Comparison of ENCODE assay signal across 8 cellular contexts in the genomic region with DNA sequence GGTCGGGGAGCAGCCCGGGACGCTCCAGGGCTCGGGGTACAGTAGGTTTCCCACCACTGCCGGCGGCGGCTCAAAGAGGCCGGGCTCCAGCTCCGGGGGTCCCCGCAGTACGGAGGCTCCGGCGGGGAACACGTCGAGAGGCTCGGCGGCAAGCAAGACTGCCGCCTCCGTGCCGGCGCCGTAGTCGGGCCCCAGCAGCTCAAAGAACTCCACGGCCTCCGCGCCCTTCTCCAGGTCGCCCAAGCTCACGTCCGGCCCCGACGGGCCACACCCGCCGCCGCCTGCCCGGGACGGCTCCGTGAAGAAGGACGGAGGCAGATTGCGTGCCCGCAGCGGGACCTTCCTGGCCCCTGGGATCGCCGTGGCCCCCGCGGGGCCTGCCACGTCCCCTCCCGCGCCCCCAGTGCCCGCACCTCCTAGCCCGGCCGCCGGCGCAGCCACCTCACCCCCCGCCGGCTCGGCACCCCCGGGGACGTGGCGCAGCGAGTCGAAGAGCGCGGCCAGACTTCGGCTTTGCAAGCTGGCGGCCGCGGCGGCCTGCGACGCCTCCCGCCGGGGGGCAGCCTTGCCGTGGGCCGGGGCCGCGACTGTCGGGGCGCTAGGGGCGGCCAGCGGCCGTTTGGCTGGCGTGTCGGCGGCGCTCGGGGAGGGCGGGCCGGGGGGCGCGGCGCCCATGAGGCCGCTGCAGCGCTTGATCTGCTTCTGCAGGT. TPM values are rescaled to one million over a fixed set of nuclear protein-coding genes. Genes with fewer than 3 reads are reported as not detected.
DNase-seq lines count a peak whose midpoint lies in the region; ATAC-seq and TF ChIP-seq lines count a peak whose summit lies in the region.

No MANE protein-coding gene starts in this region.

- intact Hi-C loops in activated T-helper 2 cell treated with anti-CD3 and anti-CD28 coated beads, Interferon-gamma antibody, Interleukin-2, Interleukin-4, amounts not matched to agents 10 μg/mL and 5 μg/mL and 100 μg/mL, durations not matched to agents 14 hours and 24 hours and 36 hours (cut with micrococcal nuclease) = no loop called here

- TF ChIP-seq CTCF in GM20000 (IDR thresholded peaks at IDR 0.05; ENCODE audit: extremely low read depth, missing control alignments) = no peak
- peak; percentile 27 for TF ChIP-seq CTCF in RWPE2 (IDR thresholded peaks at IDR 0.05; ENCODE audit: poor library complexity, severe bottlenecking)
- TF ChIP-seq CTCF in endothelial cell (IDR thresholded peaks at IDR 0.05; ENCODE audit: unreplicated experiment) = no peak

- H3K4me3 ChIP-seq in RWPE2 (ENCODE audit: severe bottlenecking) = peak overlapping the region; percentile 43

- peak; percentile 41 for DNase-seq in GM20000 (ENCODE audit: low spot score)
- no peak for DNase-seq in RWPE2 (ENCODE audit: low spot score)
- DNase-seq in endothelial cell (ENCODE audit: low spot score) = peak; percentile 42
- peak; percentile 11 for DNase-seq in naive B cell
- DNase-seq in cerebellar nuclear complex (lab: John Stamatoyannopoulos, UW) = no peak
- no peak for DNase-seq in activated T-helper 2 cell treated with anti-CD3 and anti-CD28 coated beads, Interferon-gamma antibody, Interleukin-2, Interleukin-4, amounts not matched to agents 10 μg/mL and 5 μg/mL and 100 μg/mL, durations not matched to agents 14 hours and 24 hours and 36 hours (ENCODE audit: low spot score)
- DNase-seq in NCI-H1436 treated with DMSO at 0.1 percent for 48 hours (lab: John Stamatoyannopoulos, UW) = no peak
- DNase-seq in SW 1271 (lab: John Stamatoyannopoulos, UW) = no peak

- H3K4me1 Mint-ChIP-seq in endothelial cell (ENCODE audit: unreplicated experiment) = peaks cover 6% of the 10 kb centered on the region
- peaks cover 11 to 17% (median 15%) of the 10 kb centered on the region in 3 donors for H3K4me1 Mint-ChIP-seq in naive B cell
- H3K4me1 Mint-ChIP-seq in activated T-helper 2 cell treated with anti-CD3 and anti-CD28 coated beads, Interferon-gamma antibody, Interleukin-2, Interleukin-4, amounts not matched to agents 10 μg/mL and 5 μg/mL and 100 μg/mL, durations not matched to agents 14 hours and 24 hours and 36 hours (ENCODE audit: low read depth) = peaks cover 2% of the 10 kb centered on the region

- H3K4me3 Mint-ChIP-seq in endothelial cell (ENCODE audit: unreplicated experiment) (no peak overlapping the region), naive B cell (peak overlapping the region in 7 of 8 donors; percentile 59 to 83 (median 68))
- H3K4me3 Mint-ChIP-seq in activated T-helper 2 cell treated with anti-CD3 and anti-CD28 coated beads, Interferon-gamma antibody, Interleukin-2, Interleukin-4, amounts not matched to agents 10 μg/mL and 5 μg/mL and 100 μg/mL, durations not matched to agents 14 hours and 24 hours and 36 hours (ENCODE audit: low read depth) = no peak overlapping the region

- H3K36me3 Mint-ChIP-seq in endothelial cell (ENCODE audit: low read depth, unreplicated experiment) (peaks cover 7% of the 10 kb centered on the region), naive B cell (no peaks in the 10 kb centered on the region)
- H3K36me3 Mint-ChIP-seq in activated T-helper 2 cell treated with anti-CD3 and anti-CD28 coated beads, Interferon-gamma antibody, Interleukin-2, Interleukin-4, amounts not matched to agents 10 μg/mL and 5 μg/mL and 100 μg/mL, durations not matched to agents 14 hours and 24 hours and 36 hours (ENCODE audit: low read depth) = no peaks in the 10 kb centered on the region

- H3K27ac ChIP-seq in RWPE2 (ENCODE audit: poor library complexity, severe bottlenecking) = no peak overlapping the region

- H3K9me3 Mint-ChIP-seq in endothelial cell (ENCODE audit: unreplicated experiment) (no peaks in the 10 kb centered on the region), naive B cell (peaks cover 0 to 13% (median 2%) of the 10 kb centered on the region in 7 donors)
- H3K9me3 Mint-ChIP-seq in activated T-helper 2 cell treated with anti-CD3 and anti-CD28 coated beads, Interferon-gamma antibody, Interleukin-2, Interleukin-4, amounts not matched to agents 10 μg/mL and 5 μg/mL and 100 μg/mL, durations not matched to agents 14 hours and 24 hours and 36 hours = no peaks in the 10 kb centered on the region

- H3K27me3 Mint-ChIP-seq in endothelial cell (ENCODE audit: unreplicated experiment) (peaks cover 20% of the 10 kb centered on the region), naive B cell (peaks cover 70 to 82% (median 79%) of the 10 kb centered on the region in 3 donors)
- peaks cover 72% of the 10 kb centered on the region for H3K27me3 Mint-ChIP-seq in activated T-helper 2 cell treated with anti-CD3 and anti-CD28 coated beads, Interferon-gamma antibody, Interleukin-2, Interleukin-4, amounts not matched to agents 10 μg/mL and 5 μg/mL and 100 μg/mL, durations not matched to agents 14 hours and 24 hours and 36 hours (ENCODE audit: low read depth)

- peaks cover 10% of the 10 kb centered on the region for H3K27me3 ChIP-seq in RWPE2 (ENCODE audit: insufficient read depth, poor library complexity, severe bottlenecking)

- ATAC-seq in RWPE2 (ENCODE audit: low read depth) (peak; percentile 44), naive B cell (ENCODE audit: low read depth in 2 of 2) (peak; percentile 31 to 44)

- H3K4me1 ChIP-seq in RWPE2 (ENCODE audit: insufficient read depth, poor library complexity, severe bottlenecking) = no peaks in the 10 kb centered on the region

- H3K27ac Mint-ChIP-seq in endothelial cell (ENCODE audit: unreplicated experiment) (no peak overlapping the region), naive B cell (no peak overlapping the region)
- H3K27ac Mint-ChIP-seq in activated T-helper 2 cell treated with anti-CD3 and anti-CD28 coated beads, Interferon-gamma antibody, Interleukin-2, Interleukin-4, amounts not matched to agents 10 μg/mL and 5 μg/mL and 100 μg/mL, durations not matched to agents 14 hours and 24 hours and 36 hours = no peak overlapping the region

- H3K36me3 ChIP-seq in RWPE2 (ENCODE audit: low read depth) = no peaks in the 10 kb centered on the region

- no peaks in the 10 kb centered on the region for H3K9me3 ChIP-seq in RWPE2 (ENCODE audit: severe bottlenecking)

RNA-seq across cellular contexts. Expression of gene FAM181B, which starts 0.8 kb away (rescaled TPM):
- 1.0 TPM for total RNA-seq in endothelial cell (ENCODE audit: unreplicated experiment)
- not detected for polyA plus RNA-seq in naive B cell (ENCODE audit: low read depth in 6 of 6)
- total RNA-seq in activated T-helper 2 cell treated with anti-CD3 and anti-CD28 coated beads, Interferon-gamma antibody, Interleukin-2, Interleukin-4, amounts not matched to agents 10 μg/mL and 5 μg/mL and 100 μg/mL, durations not matched to agents 14 hours and 24 hours and 36 hours = not detected in 2 replicates

Comparison
In these comparisons a context has a peak if more than half of its experiments do, and no peak if none do; other contexts are left out.
1. DNase-seq: peak in GM20000 (single experiment), endothelial cell (single experiment) and naive B cell (single experiment); none in RWPE2 (single experiment), cerebellar nuclear complex (0 of 2), activated T-helper 2 cell treated with anti-CD3 and anti-CD28 coated beads, Interferon-gamma antibody, Interleukin-2, Interleukin-4, amounts not matched to agents 10 μg/mL and 5 μg/mL and 100 μg/mL, durations not matched to agents 14 hours and 24 hours and 36 hours (single experiment), NCI-H1436 treated with DMSO at 0.1 percent for 48 hours (single experiment) and SW 1271 (0 of 2).
2. H3K4me3 Mint-ChIP-seq: peak in naive B cell (7 of 8); none in endothelial cell (single experiment) and activated T-helper 2 cell treated with anti-CD3 and anti-CD28 coated beads, Interferon-gamma antibody, Interleukin-2, Interleukin-4, amounts not matched to agents 10 μg/mL and 5 μg/mL and 100 μg/mL, durations not matched to agents 14 hours and 24 hours and 36 hours (single experiment).